In the genomic region with DNA sequence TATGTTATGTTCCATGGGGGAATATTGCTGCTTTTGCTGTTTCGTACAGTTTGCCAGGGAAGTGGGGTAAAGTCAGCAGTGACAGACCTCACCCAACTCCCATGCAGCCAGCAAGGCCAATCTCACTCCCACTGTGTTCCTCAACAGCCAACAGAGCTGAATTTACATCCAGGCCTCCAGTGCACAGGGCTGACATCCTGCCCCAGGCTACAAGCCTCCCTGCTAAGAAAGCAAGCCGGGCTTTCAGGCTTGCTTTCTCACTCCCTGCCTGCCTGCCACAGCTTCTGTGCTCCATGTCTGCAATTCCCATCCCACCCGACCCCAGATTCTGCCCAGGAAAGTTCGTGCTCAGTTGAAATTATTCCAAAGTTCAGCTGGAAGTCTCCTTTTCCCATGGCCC, we compare ENCODE assay signal across 24 cellular contexts. TPM values are rescaled to one million over a fixed set of nuclear protein-coding genes. Genes with fewer than 3 reads are reported as not detected.
"Had no signal": no experiment of that assay in that cellular context is flagged by ENCODE, and none has a peak within 500 bp of the region (broad histone marks: within the 10 kb centered on the region; RNA-seq: fewer than 3 reads in every experiment).

No MANE protein-coding gene starts in this region.

- H3K4me1 ChIP-seq: body of pancreas, heart right ventricle, left ventricle myocardium inferior, spleen, suprapubic skin, tibial nerve had no signal

- H3K27me3 ChIP-seq: body of pancreas, cardiac muscle cell, dorsolateral prefrontal cortex, esophagus muscularis mucosa, spleen, suprapubic skin, tibial nerve had no signal

- H3K36me3 ChIP-seq: cardiac muscle cell, esophagus muscularis mucosa, heart right ventricle, left ventricle myocardium inferior, spleen, suprapubic skin, tibial nerve had no signal

- DNase-seq: activated CD4-positive, alpha-beta T cell treated with anti-CD3 and anti-CD28 coated beads for 1 hour; activated CD4-positive, alpha-beta T cell treated with anti-CD3 and anti-CD28 coated beads, Interleukin-2, amount 10 ng/mL, durations not matched to agents 7 days and 5 days; activated CD8-positive, alpha-beta T cell treated with anti-CD3 and anti-CD28 coated beads for 36 hours; activated T-cell treated with anti-CD3 and anti-CD28 coated beads, Interleukin-2, amount 50 U/mL, for 48 hours; anterior cingulate cortex; body of pancreas; cerebellar nuclear complex; dorsolateral prefrontal cortex; foreskin melanocyte; heart right ventricle; left ventricle myocardium inferior; naive B cell; occipital lobe; right cardiac atrium; spleen; stimulated activated naive CD4-positive, alpha-beta T cell; T-helper 2 cell had no signal

- H3K4me3 ChIP-seq: body of pancreas, cardiac muscle cell, coronary artery, dorsolateral prefrontal cortex, esophagus muscularis mucosa, heart right ventricle, left ventricle myocardium inferior, lung, spleen, suprapubic skin, tibial nerve had no signal

- H3K9me3 ChIP-seq: body of pancreas, esophagus muscularis mucosa, suprapubic skin had no signal

- H3K27ac ChIP-seq: body of pancreas, cardiac muscle cell, coronary artery, dorsolateral prefrontal cortex, esophagus muscularis mucosa, heart right ventricle, left ventricle myocardium inferior, spleen, suprapubic skin, tibial nerve had no signal

RNA-seq across cellular contexts. Expression of gene SNCAIP, which starts 25.5 kb away (rescaled TPM):
- total RNA-seq: activated CD4-positive, alpha-beta T cell treated with anti-CD3 and anti-CD28 coated beads, Interleukin-2, amount 10 ng/mL, durations not matched to agents 7 days and 5 days; activated CD8-positive, alpha-beta T cell treated with anti-CD3 and anti-CD28 coated beads for 36 hours; activated T-helper 2 cell treated with anti-CD3 and anti-CD28 coated beads, Interferon-gamma antibody, Interleukin-2, Interleukin-4, amounts not matched to agents 10 μg/mL and 5 μg/mL and 100 μg/mL, durations not matched to agents 14 hours and 24 hours and 36 hours had no signal
